19 cellular contexts compared by ENCODE assay signal in the genomic region with DNA sequence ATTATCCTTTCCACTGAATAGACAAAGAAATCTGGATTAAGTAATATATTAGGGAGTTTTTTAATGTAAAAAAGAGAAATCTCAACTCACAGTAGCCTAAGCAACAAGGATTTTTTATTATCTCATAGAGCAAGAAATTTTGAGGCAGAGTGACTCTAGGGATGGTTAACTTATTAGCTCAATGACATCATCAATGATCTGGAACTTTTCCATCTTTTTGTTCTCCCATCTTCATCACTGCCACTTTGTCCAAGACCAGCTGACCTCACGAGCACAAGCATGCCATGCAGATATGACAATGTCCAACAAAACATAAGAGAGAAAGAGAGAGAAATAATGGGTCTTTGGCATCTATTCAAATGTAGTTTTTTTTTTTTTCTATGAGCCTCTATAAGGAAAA.
A peak's percentile ranks its signal among the peaks of the same experiment; 100 is the strongest.
DNase-seq lines count a peak whose midpoint lies in the region; ATAC-seq and TF ChIP-seq lines count a peak whose summit lies in the region.
"Had no signal": no experiment of that assay in that cellular context is flagged by ENCODE, and none has a peak within 500 bp of the region (broad histone marks: within the 10 kb centered on the region; RNA-seq: fewer than 3 reads in every experiment).

No MANE protein-coding gene starts in this region.

- H3K27ac ChIP-seq in breast epithelium (peak overlapping the region; percentile 61 to 65), HEK293 (ENCODE audit: extremely low read depth, low read depth, low read length) (no peak overlapping the region), hepatocyte (peak overlapping the region; percentile 54), uterus (peak overlapping the region; percentile 26 to 49)
- H3K27ac ChIP-seq: 22Rv1, A549, BLaER1 had no signal

- H3K4me3 Mint-ChIP-seq in MCF 10A (ENCODE audit: unreplicated experiment) = no peak overlapping the region
- no peak overlapping the region for H3K4me3 Mint-ChIP-seq in activated naive CD8-positive, alpha-beta T cell treated with anti-CD3 and anti-CD28 coated beads for 36 hours
- H3K4me3 Mint-ChIP-seq: CD14-positive monocyte; CD4-positive, alpha-beta memory T cell had no signal

- POLR2A ChIA-PET in MCF 10A (lab: Yijun Ruan, JAX) = no interaction called here
- POLR2A ChIA-PET in HEK293 (lab: Yijun Ruan, JAX) = no interaction called here

- ATAC-seq in HG02852 (IDR thresholded peaks at IDR 0.05; ENCODE audit: unreplicated experiment) = no peak
- ATAC-seq: A549, HCT116 had no signal

- no TSS peak for BruUV-seq in MCF 10A (replicated peaks; lab: Mats Ljungman, UMichigan)

- intact Hi-C loops in breast epithelium (cut with DNase I; ENCODE audit: low total_unique reads) (no loop called here), MCF 10A (cut with micrococcal nuclease) (no loop called here), uterus (cut with DNase I; ENCODE audit: low total_unique reads) (no loop called here)

- H3K9me3 Mint-ChIP-seq in MCF 10A (ENCODE audit: unreplicated experiment) = peaks cover 7% of the 10 kb centered on the region
- no peaks in the 10 kb centered on the region for H3K9me3 Mint-ChIP-seq in activated naive CD8-positive, alpha-beta T cell treated with anti-CD3 and anti-CD28 coated beads for 36 hours

- no peak overlapping the region for H3K27ac Mint-ChIP-seq in MCF 10A (ENCODE audit: low read depth, unreplicated experiment)
- no peak overlapping the region for H3K27ac Mint-ChIP-seq in activated naive CD8-positive, alpha-beta T cell treated with anti-CD3 and anti-CD28 coated beads for 36 hours
- H3K27ac Mint-ChIP-seq: CD14-positive monocyte; CD4-positive, alpha-beta memory T cell had no signal

- TF ChIP-seq POLR2A in breast epithelium (IDR thresholded peaks at IDR 0.05) (no peak), uterus (IDR thresholded peaks at IDR 0.05) (no peak)

- no peak for TF ChIP-seq CTCF in breast epithelium (IDR thresholded peaks at IDR 0.05)
- TF ChIP-seq CTCF in MCF 10A (IDR thresholded peaks at IDR 0.05; ENCODE audit: unreplicated experiment) = no peak
- no peak for TF ChIP-seq CTCF in HEK293 (tag by site-specific recombination; IDR thresholded peaks at IDR 0.05)
- no peak for TF ChIP-seq CTCF in hepatocyte (IDR thresholded peaks at IDR 0.05; ENCODE audit: poor library complexity)
- TF ChIP-seq CTCF in uterus (IDR thresholded peaks at IDR 0.05) = no peak

- no peaks in the 10 kb centered on the region for H3K36me3 Mint-ChIP-seq in MCF 10A (ENCODE audit: insufficient read depth, unreplicated experiment)
- no peaks in the 10 kb centered on the region for H3K36me3 Mint-ChIP-seq in activated naive CD8-positive, alpha-beta T cell treated with anti-CD3 and anti-CD28 coated beads for 36 hours
- H3K36me3 Mint-ChIP-seq: CD14-positive monocyte; CD4-positive, alpha-beta memory T cell had no signal

- H3K27me3 ChIP-seq in breast epithelium (no peaks in the 10 kb centered on the region), hepatocyte (no peaks in the 10 kb centered on the region), uterus (no peaks in the 10 kb centered on the region)
- H3K27me3 ChIP-seq: BLaER1 had no signal

- no peak overlapping the region for H3K4me2 ChIP-seq in hepatocyte
- H3K4me2 ChIP-seq: A549, BLaER1 had no signal

- H2AFZ ChIP-seq in hepatocyte = no peak overlapping the region

- no peaks in the 10 kb centered on the region for H3K27me3 Mint-ChIP-seq in MCF 10A (ENCODE audit: insufficient read depth, unreplicated experiment)
- no peaks in the 10 kb centered on the region for H3K27me3 Mint-ChIP-seq in activated naive CD8-positive, alpha-beta T cell treated with anti-CD3 and anti-CD28 coated beads for 36 hours
- H3K27me3 Mint-ChIP-seq: CD4-positive, alpha-beta memory T cell had no signal

- H3K36me3 ChIP-seq in breast epithelium (no peaks in the 10 kb centered on the region), HEK293 (ENCODE audit: control insufficient read depth in 2 of 2, insufficient read depth in 1 of 2, low read length in 2 of 2) (no peaks in the 10 kb centered on the region), hepatocyte (replicated peaks; ENCODE audit: insufficient read depth, low read depth) (no peaks in the 10 kb centered on the region), uterus (no peaks in the 10 kb centered on the region)
- H3K36me3 ChIP-seq: BLaER1 had no signal

- WGBS in hepatocyte (ENCODE audit: low lambda C conversion rate, missing lambda C conversion rate) = 96% methylated on average over 1 of the region's 1 CpG

- no peaks in the 10 kb centered on the region for H3K9me2 ChIP-seq in hepatocyte (replicated peaks; ENCODE audit: insufficient read depth)

- H3K9me3 ChIP-seq in breast epithelium (no peaks in the 10 kb centered on the region), HEK293 (ENCODE audit: control insufficient read depth, insufficient read depth, low read depth, low read length) (no peaks in the 10 kb centered on the region), hepatocyte (ENCODE audit: low read depth) (no peaks in the 10 kb centered on the region), uterus (no peaks in the 10 kb centered on the region)
- H3K9me3 ChIP-seq: A549, BLaER1 had no signal

- H3K4me3 ChIP-seq in breast epithelium = no peak overlapping the region
- H3K4me3 ChIP-seq in HEK293 (ENCODE audit: low read depth, low read length) = no peak overlapping the region
- no peak overlapping the region for H3K4me3 ChIP-seq in hepatocyte
- no peak overlapping the region for H3K4me3 ChIP-seq in uterus
- H3K4me3 ChIP-seq: A549, BLaER1 had no signal

- DNase-seq in breast epithelium (ENCODE audit: low spot score in 2 of 2) (no peak), MCF 10A (ENCODE audit: unreplicated experiment) (no peak), hepatocyte (ENCODE audit: low spot score) (no peak), uterus (no peak)
- no peak for DNase-seq in activated effector memory CD4-positive, alpha-beta T cell treated with Interleukin-2 at 50 U/mL for 16 hours
- DNase-seq in activated naive CD8-positive, alpha-beta T cell treated with anti-CD3 and anti-CD28 coated beads for 36 hours = no peak
- DNase-seq: CD4-positive, alpha-beta memory T cell; DMS153; DMS79; GDM1; GOT3; H7 had no signal

- peaks cover 9% of the 10 kb centered on the region for H3K4me1 Mint-ChIP-seq in MCF 10A (ENCODE audit: insufficient read depth, unreplicated experiment)
- H3K4me1 Mint-ChIP-seq in activated naive CD8-positive, alpha-beta T cell treated with anti-CD3 and anti-CD28 coated beads for 36 hours = no peaks in the 10 kb centered on the region
- H3K4me1 Mint-ChIP-seq: CD14-positive monocyte; CD4-positive, alpha-beta memory T cell had no signal

- no peaks in the 10 kb centered on the region for H4K20me1 ChIP-seq in hepatocyte (ENCODE audit: insufficient read depth, poor library complexity, severe bottlenecking)
- H4K20me1 ChIP-seq: BLaER1 had no signal

- CTCF ChIA-PET in MCF 10A (lab: Yijun Ruan, JAX) = interaction anchor here (0.6 kb wide), 1 partner anchor 38 kb away, joined by 6 read pairs; no protein-coding TSS in a partner anchor
- CTCF ChIA-PET in HEK293 (lab: Yijun Ruan, JAX) = interaction anchor here (0.6 to 0.9 kb wide), 2 partner anchors 14 to 166 kb away, joined by 3 to 4 read pairs; no protein-coding TSS in a partner anchor

- H3K4me1 ChIP-seq in breast epithelium (no peaks in the 10 kb centered on the region), HEK293 (ENCODE audit: control insufficient read depth, insufficient read depth, low read length) (no peaks in the 10 kb centered on the region), hepatocyte (ENCODE audit: insufficient read depth) (no peaks in the 10 kb centered on the region), uterus (no peaks in the 10 kb centered on the region)
- H3K4me1 ChIP-seq: A549, BLaER1 had no signal

- no peaks in the 10 kb centered on the region for H3K79me2 ChIP-seq in hepatocyte

TF ChIP-seq in HEK293, 187 proteins besides CTCF, POLR2A, EP300 and RAD21:
- TF ChIP-seq ZNF214 (tag by site-specific recombination; IDR thresholded peaks at IDR 0.05; ENCODE audit: borderline replicate concordance) = no peak
- TF ChIP-seq, protein P1, sequence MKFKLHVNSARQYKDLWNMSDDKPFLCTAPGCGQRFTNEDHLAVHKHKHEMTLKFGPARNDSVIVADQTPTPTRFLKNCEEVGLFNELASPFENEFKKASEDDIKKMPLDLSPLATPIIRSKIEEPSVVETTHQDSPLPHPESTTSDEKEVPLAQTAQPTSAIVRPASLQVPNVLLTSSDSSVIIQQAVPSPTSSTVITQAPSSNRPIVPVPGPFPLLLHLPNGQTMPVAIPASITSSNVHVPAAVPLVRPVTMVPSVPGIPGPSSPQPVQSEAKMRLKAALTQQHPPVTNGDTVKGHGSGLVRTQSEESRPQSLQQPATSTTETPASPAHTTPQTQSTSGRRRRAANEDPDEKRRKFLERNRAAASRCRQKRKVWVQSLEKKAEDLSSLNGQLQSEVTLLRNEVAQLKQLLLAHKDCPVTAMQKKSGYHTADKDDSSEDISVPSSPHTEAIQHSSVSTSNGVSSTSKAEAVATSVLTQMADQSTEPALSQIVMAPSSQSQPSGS (tag by site-specific recombination; IDR thresholded peaks at IDR 0.05; ENCODE audit: low read depth) = peak; percentile 37; the same call in 1 of the 2 replicates
TF ChIP-seq in HEK293: peak in this region for 1.
